ENCODE assay signal across 1 cellular context in genomic region chr6:158774734-158775449, GRCh38.
TF ChIP-seq lines count a peak whose summit lies in the region.

No MANE protein-coding gene starts in this region.

TF ChIP-seq in GM23338, 12 proteins besides CTCF, POLR2A, EP300 and RAD21:
- TF ChIP-seq REST (IDR thresholded peaks at IDR 0.05; ENCODE audit: unreplicated experiment), result no peak
- TF ChIP-seq ZNF114 (CRISPR knock-in tag; IDR thresholded peaks at IDR 0.05), result no peak
- TF ChIP-seq EZH2 (IDR thresholded peaks at IDR 0.05; ENCODE audit: low read depth, unreplicated experiment), result no peak
- TF ChIP-seq ZNF462 (CRISPR knock-in tag; IDR thresholded peaks at IDR 0.05), result no peak
- no peak for TF ChIP-seq ZNF331 (CRISPR knock-in tag; IDR thresholded peaks at IDR 0.05; ENCODE audit: low read depth)
- TF ChIP-seq STAT1 (IDR thresholded peaks at IDR 0.05; ENCODE audit: unreplicated experiment), result no peak
- no peak for TF ChIP-seq NANOG (IDR thresholded peaks at IDR 0.05; ENCODE audit: borderline replicate concordance)
- no peak for TF ChIP-seq JUNB (IDR thresholded peaks at IDR 0.05; ENCODE audit: unreplicated experiment)
- no peak for TF ChIP-seq ETS1 (IDR thresholded peaks at IDR 0.05)
- no peak for TF ChIP-seq EZH2phosphoT487 (IDR thresholded peaks at IDR 0.05; ENCODE audit: unreplicated experiment)
- no peak for TF ChIP-seq CREB1 (CRISPR knock-in tag; IDR thresholded peaks at IDR 0.05; ENCODE audit: low read depth)
